In genomic region chr3:148534089-148534988, GRCh38 we compare ENCODE assay signal across 1 cellular context.
A peak's percentile ranks its signal among the peaks of the same experiment; 100 is the strongest.
TF ChIP-seq lines count a peak whose summit lies in the region.

No MANE protein-coding gene starts in this region.

TF ChIP-seq in HepG2, 621 proteins besides CTCF, POLR2A, EP300 and RAD21 (continued from another document and continues in another):
- TF ChIP-seq TRAFD1 (CRISPR knock-in tag; IDR thresholded peaks at IDR 0.05; ENCODE audit: borderline replicate concordance) (no peak), KLF6 (CRISPR knock-in tag; IDR thresholded peaks at IDR 0.05) (no peak), DNMT1 (CRISPR knock-in tag; IDR thresholded peaks at IDR 0.05) (no peak), ZNF484 (CRISPR knock-in tag; IDR thresholded peaks at IDR 0.05; ENCODE audit: borderline replicate concordance, low read depth) (no peak), ZNF331 (CRISPR knock-in tag; IDR thresholded peaks at IDR 0.05) (0 out of 2 replicates have a peak, but pooled peaks have one; percentile 42), NFRKB (IDR thresholded peaks at IDR 0.05) (no peak), CEBPG (CRISPR knock-in tag; IDR thresholded peaks at IDR 0.05) (peak; percentile 59; the same call in 1 of the 2 replicates), GATAD1 (CRISPR knock-in tag; IDR thresholded peaks at IDR 0.05) (no peak), PBX3 (CRISPR knock-in tag; IDR thresholded peaks at IDR 0.05; ENCODE audit: borderline replicate concordance) (no peak), SIN3B (IDR thresholded peaks at IDR 0.05; ENCODE audit: low read length) (no peak), CBX5 (CRISPR knock-in tag; IDR thresholded peaks at IDR 0.05; ENCODE audit: borderline replicate concordance) (no peak), THRA (CRISPR knock-in tag; IDR thresholded peaks at IDR 0.05; ENCODE audit: borderline replicate concordance) (no peak), ARID5B (CRISPR knock-in tag; IDR thresholded peaks at IDR 0.05) (peak; percentile 89), NFYC (CRISPR knock-in tag; IDR thresholded peaks at IDR 0.05) (no peak), ZNF3 (CRISPR knock-in tag; IDR thresholded peaks at IDR 0.05) (no peak), DDIT3 (CRISPR knock-in tag; IDR thresholded peaks at IDR 0.05) (no peak; the same call in 1 of the 2 replicates), CBX1 (IDR thresholded peaks at IDR 0.05; ENCODE audit: low read depth) (no peak), ZNF646 (CRISPR knock-in tag; IDR thresholded peaks at IDR 0.05) (no peak), ZNF124 (CRISPR knock-in tag; IDR thresholded peaks at IDR 0.05) (peak; percentile 31; the same call in 1 of the 2 replicates), SP1 (IDR thresholded peaks at IDR 0.05) (no peak), SP1 (CRISPR knock-in tag; IDR thresholded peaks at IDR 0.05) (no peak), ZNF776 (CRISPR knock-in tag; IDR thresholded peaks at IDR 0.05) (no peak), HOXA9 (CRISPR knock-in tag; IDR thresholded peaks at IDR 0.05; ENCODE audit: borderline replicate concordance) (no peak), ZNF329 (CRISPR knock-in tag; IDR thresholded peaks at IDR 0.05; ENCODE audit: low read depth) (no peak), MLXIP (CRISPR knock-in tag; IDR thresholded peaks at IDR 0.05; ENCODE audit: borderline replicate concordance) (no peak), KLF9 (CRISPR knock-in tag; IDR thresholded peaks at IDR 0.05; ENCODE audit: low read depth) (no peak), FIP1L1 (IDR thresholded peaks at IDR 0.05; ENCODE audit: borderline replicate concordance, insufficient read depth, low read depth, low read length) (no peak), ZSCAN21 (CRISPR knock-in tag; IDR thresholded peaks at IDR 0.05; ENCODE audit: borderline replicate concordance) (no peak), TBL1XR1 (IDR thresholded peaks at IDR 0.05; ENCODE audit: borderline replicate concordance, low read length, partially characterized antibody) (no peak), KLF11 (CRISPR knock-in tag; IDR thresholded peaks at IDR 0.05) (no peak), FOXA3 (CRISPR knock-in tag; IDR thresholded peaks at IDR 0.05) (peak; percentile 97)
